1 cellular context compared by ENCODE assay signal in the genomic region with DNA sequence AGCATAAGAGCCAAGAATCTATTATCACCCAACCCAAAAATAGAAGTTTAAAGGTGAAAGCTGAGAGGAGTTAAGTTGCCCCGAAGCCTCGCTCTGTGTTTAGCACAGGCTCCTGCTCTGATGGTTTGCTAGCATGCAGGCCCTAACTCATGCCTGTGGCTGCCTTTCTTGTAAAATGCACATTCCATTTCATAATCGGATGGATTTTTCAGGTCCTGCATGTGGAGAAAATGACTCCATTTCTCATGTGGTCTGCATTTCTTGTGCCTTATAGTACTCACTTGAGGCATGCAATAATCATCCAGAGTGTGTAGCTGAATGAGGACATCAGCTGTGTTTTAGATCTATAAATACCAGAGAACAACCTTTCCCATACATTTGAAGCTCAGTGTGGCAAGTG.
TF ChIP-seq lines count a peak whose summit lies in the region.

No MANE protein-coding gene starts in this region.

TF ChIP-seq in H1, 55 proteins besides CTCF, POLR2A, EP300 and RAD21 (continued from another document):
- TF ChIP-seq ATF3 (IDR thresholded peaks at IDR 0.05; ENCODE audit: insufficient read depth, low read depth, low read length) = no peak
- no peak for TF ChIP-seq SAP30 (IDR thresholded peaks at IDR 0.05; ENCODE audit: insufficient read depth, insufficient replicate concordance, low read length)
- no peak for TF ChIP-seq JUND (IDR thresholded peaks at IDR 0.05; ENCODE audit: low read length)
- TF ChIP-seq EZH2 (IDR thresholded peaks at IDR 0.05; ENCODE audit: low read depth, low read length, severe bottlenecking) = no peak
TF ChIP-seq in H1: peak in this region for 0.
